In the genomic region with DNA sequence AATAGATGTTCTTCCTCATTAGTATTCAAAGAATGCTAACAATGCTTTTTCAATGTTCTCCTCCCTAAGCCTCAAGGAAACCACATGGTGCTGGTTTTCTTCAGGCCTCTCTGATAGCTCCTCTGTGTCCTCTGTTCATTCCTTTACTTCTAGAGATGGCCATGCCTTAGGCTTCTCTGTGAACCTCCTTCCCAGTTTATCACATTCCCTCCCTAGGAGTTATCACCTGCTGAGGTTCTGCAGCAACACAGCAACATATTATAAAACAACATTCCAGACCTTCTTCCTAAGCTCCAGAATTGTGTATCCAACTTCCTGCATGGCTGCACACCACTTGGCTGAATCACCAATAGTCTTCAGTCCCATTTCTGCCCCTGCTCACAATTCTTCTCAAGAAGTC, we compare ENCODE assay signal across 17 cellular contexts.
"Had no signal": no experiment of that assay in that cellular context is flagged by ENCODE, and none has a peak within 500 bp of the region (broad histone marks: within the 10 kb centered on the region; RNA-seq: fewer than 3 reads in every experiment).

No MANE protein-coding gene starts in this region.

- DNase-seq: activated CD4-positive, alpha-beta T cell treated with anti-CD3 and anti-CD28 coated beads, Interleukin-2, amount 50 U/mL, for 1 hour; activated CD8-positive, alpha-beta memory T cell treated with anti-CD3 and anti-CD28 coated beads for 24 hours; activated naive CD8-positive, alpha-beta T cell treated with anti-CD3 and anti-CD28 coated beads for 36 hours; anterior cingulate cortex; dorsolateral prefrontal cortex; endodermal cell; heart left ventricle; immature natural killer cell; mucosa of descending colon; occipital lobe; right cardiac atrium; T-helper 1 cell; T1000 had no signal

- ATAC-seq: activated CD4-positive, CD25-positive, alpha-beta regulatory T cell treated with anti-CD3 and anti-CD28 coated beads, Interleukin-2, amount 50 U/mL, for 24 hours; heart left ventricle; mucosa of descending colon; natural killer cell treated with Interleukin-12 subunit alpha and Interleukin-12 subunit beta and Interleukin-15 and Interleukin-18, amount 100 ng/mL, for 72 hours; right cardiac atrium had no signal

- H3K9me3 ChIP-seq: mucosa of descending colon, suprapubic skin had no signal

- H3K36me3 ChIP-seq: heart left ventricle, suprapubic skin had no signal

- H3K27me3 ChIP-seq: dorsolateral prefrontal cortex, heart left ventricle, suprapubic skin had no signal

- H3K27ac ChIP-seq: dorsolateral prefrontal cortex, heart left ventricle, suprapubic skin had no signal

- H3K4me2 ChIP-seq: smooth muscle cell had no signal

- H3K4me3 ChIP-seq: dorsolateral prefrontal cortex, heart left ventricle, mucosa of descending colon, smooth muscle cell, suprapubic skin had no signal
